22 cellular contexts compared by ENCODE assay signal in genomic region chr5:58450018-58450417, GRCh38. TPM values are rescaled to one million over a fixed set of nuclear protein-coding genes. Genes with fewer than 3 reads are reported as not detected.
A peak's percentile ranks its signal among the peaks of the same experiment; 100 is the strongest.
DNase-seq lines count a peak whose midpoint lies in the region; ATAC-seq lines count a peak whose summit lies in the region.
"Had no signal": no experiment of that assay in that cellular context is flagged by ENCODE, and none has a peak within 500 bp of the region (broad histone marks: within the 10 kb centered on the region; RNA-seq: fewer than 3 reads in every experiment).

No MANE protein-coding gene starts in this region.

- H3K27ac ChIP-seq in caudate nucleus (ENCODE audit: low read depth, low read length): peak overlapping the region; percentile 9
- H3K27ac ChIP-seq: Peyer's patch, SJCRH30 had no signal

- ATAC-seq in HG03139 (IDR thresholded peaks at IDR 0.05; ENCODE audit: unreplicated experiment): no peak
- ATAC-seq: HCT116 had no signal

- peak; percentile 16 for DNase-seq in M059J (ENCODE audit: low read depth)
- DNase-seq in caudate nucleus (lab: John Stamatoyannopoulos, UW): peak in 6 of 61 donors; percentile 1 to 60 (median 27)
- DNase-seq in iris pigment epithelial cell (ENCODE audit: low read depth): peak; percentile 23
- peak; percentile 4 for DNase-seq in renal cortical epithelial cell (ENCODE audit: low read depth)
- no peak for DNase-seq in iPS-NIHi11 (ENCODE audit: low spot score)
- DNase-seq in AML-193 (lab: John Stamatoyannopoulos, UW): no peak
- DNase-seq in NCI-H2171 (lab: John Stamatoyannopoulos, UW): no peak
- DNase-seq: BE2C, DMS79, GOT3, MM.1S, NCI-H1048, NCI-H1436, NCI-H1930, NCI-H226, NCI-H510A treated with DMSO at 0.1 percent for 48 hours, NCI-H748 treated with DMSO at 0.1 percent for 48 hours, Peyer's patch, SJCRH30 had no signal

RNA-seq across cellular contexts. Expression of gene PLK2, which starts 9.9 kb away (rescaled TPM):
- 1,040 and 1,179 TPM in 2 replicates for total RNA-seq in M059J (2014; rRNA removed; shearing (Covaris generic))
- total RNA-seq in renal cortical epithelial cell: 830 and 1,372 TPM in 2 replicates

RNA-seq across cellular contexts. Expression of gene GAPT, which starts 41.2 kb away (rescaled TPM):
- total RNA-seq in M059J (2014; rRNA removed; shearing (Covaris generic)): not detected in 2 replicates
- total RNA-seq in renal cortical epithelial cell: not detected in 2 replicates
- total RNA-seq: LHCN-M2, SJCRH30 had no signal

Comparison
In these comparisons a context has a peak if more than half of its experiments do, and no peak if none do; other contexts are left out.
1. DNase-seq: peak in M059J (single experiment), iris pigment epithelial cell (single experiment) and renal cortical epithelial cell (single experiment); none in iPS-NIHi11 (single experiment), AML-193 (0 of 2) and NCI-H2171 (single experiment).